Comparison of ENCODE assay signal across 13 cellular contexts in genomic region chr4:88610771-88611170, GRCh38. TPM values are rescaled to one million over a fixed set of nuclear protein-coding genes. Genes with fewer than 3 reads are reported as not detected.
A peak's percentile ranks its signal among the peaks of the same experiment; 100 is the strongest.
DNase-seq lines count a peak whose midpoint lies in the region; ATAC-seq, FAIRE-seq and TF ChIP-seq lines count a peak whose summit lies in the region.
"Had no signal": no experiment of that assay in that cellular context is flagged by ENCODE, and none has a peak within 500 bp of the region (broad histone marks: within the 10 kb centered on the region; RNA-seq: fewer than 3 reads in every experiment).

No MANE protein-coding gene starts in this region.

- H3K4me3 ChIP-seq in ovary: no peak overlapping the region
- H3K4me3 ChIP-seq: adrenal gland, SJCRH30 had no signal

- H3K27ac ChIP-seq in foreskin keratinocyte (peak overlapping the region; percentile 97), ovary (no peak overlapping the region)
- H3K27ac ChIP-seq: SJCRH30 had no signal

- no peaks in the 10 kb centered on the region for H3K27me3 Mint-ChIP-seq in activated T-helper 17 cell treated with anti-CD3 and anti-CD28 coated beads, Interleukin-2, amount 50 U/mL, for 72 hours
- H3K27me3 Mint-ChIP-seq: type B pancreatic cell had no signal

- H3K4me1 Mint-ChIP-seq in activated T-helper 17 cell treated with anti-CD3 and anti-CD28 coated beads, Interleukin-2, amount 50 U/mL, for 72 hours: peaks cover 56% of the 10 kb centered on the region

- no peaks in the 10 kb centered on the region for H3K36me3 ChIP-seq in ovary

- no peaks in the 10 kb centered on the region for H3K9me3 ChIP-seq in ovary
- H3K9me3 ChIP-seq: adrenal gland, SJCRH30 had no signal

- H3K9me3 Mint-ChIP-seq in activated T-helper 17 cell treated with anti-CD3 and anti-CD28 coated beads, Interleukin-2, amount 50 U/mL, for 72 hours: no peaks in the 10 kb centered on the region
- H3K9me3 Mint-ChIP-seq: neural crest cell, type B pancreatic cell had no signal

- DNase-seq in AG08396 (ENCODE audit: low spot score): peak; percentile 61
- DNase-seq in foreskin keratinocyte: peak; percentile 48 to 69
- peak in 4 of 5 donors; percentile 24 to 48 (median 40) for DNase-seq in ovary
- DNase-seq in DMS153 (lab: John Stamatoyannopoulos, UW): no peak
- DNase-seq in OCI-M2 (lab: John Stamatoyannopoulos, UW; ENCODE audit: unreplicated experiment): no peak
- no peak for DNase-seq in GM12891 (ENCODE audit: insufficient read length, low spot score)
- DNase-seq: SJCRH30 had no signal

- H3K4me1 ChIP-seq in foreskin keratinocyte (peaks cover 69% of the 10 kb centered on the region), ovary (ENCODE audit: insufficient read depth) (peaks cover 9% of the 10 kb centered on the region)

- WGBS in ovary, 3 donors: 5 to 9% (median 9%) methylated on average over 5 of the region's 5 CpGs

- H3K27ac Mint-ChIP-seq in activated T-helper 17 cell treated with anti-CD3 and anti-CD28 coated beads, Interleukin-2, amount 50 U/mL, for 72 hours: peak overlapping the region; percentile 81

- no peak for FAIRE-seq in GM12891 (lab: Jason Lieb, UNC)

- TF ChIP-seq EP300 in ovary (IDR thresholded peaks at IDR 0.05): no peak

- TF ChIP-seq CTCF in foreskin keratinocyte (conservative IDR thresholded peaks at IDR 0.05) (no peak), ovary (IDR thresholded peaks at IDR 0.05) (no peak)

- peak overlapping the region; percentile 75 for H3K4me3 Mint-ChIP-seq in activated T-helper 17 cell treated with anti-CD3 and anti-CD28 coated beads, Interleukin-2, amount 50 U/mL, for 72 hours
- H3K4me3 Mint-ChIP-seq: neural crest cell, type B pancreatic cell had no signal

- TF ChIP-seq POLR2A in ovary (IDR thresholded peaks at IDR 0.05): no peak
- no peak for TF ChIP-seq POLR2A in GM12891 (IDR thresholded peaks at IDR 0.05; ENCODE audit: low read depth, low read length)

- H3K36me3 Mint-ChIP-seq in activated T-helper 17 cell treated with anti-CD3 and anti-CD28 coated beads, Interleukin-2, amount 50 U/mL, for 72 hours (ENCODE audit: low read depth): peaks cover 88% of the 10 kb centered on the region

- ATAC-seq in activated T-helper 17 cell treated with anti-CD3 and anti-CD28 coated beads, Interleukin-2, amount 50 U/mL, for 72 hours (replicated peaks): no peak
- ATAC-seq in foreskin keratinocyte: peak; percentile 5
- no peak for ATAC-seq in GM21447 (IDR thresholded peaks at IDR 0.05; ENCODE audit: unreplicated experiment)
- ATAC-seq: HCT116 had no signal

- intact Hi-C loops in ovary (cut with DNase I): no loop called here

- no peaks in the 10 kb centered on the region for H3K27me3 ChIP-seq in foreskin keratinocyte
- no peaks in the 10 kb centered on the region for H3K27me3 ChIP-seq in ovary
- H3K27me3 ChIP-seq: adrenal gland, SJCRH30 had no signal

TF ChIP-seq in GM12891, 5 proteins besides CTCF, POLR2A, EP300 and RAD21:
- TF ChIP-seq SPI1 (IDR thresholded peaks at IDR 0.05; ENCODE audit: low read depth, low read length): no peak
- no peak for TF ChIP-seq POU2F2 (IDR thresholded peaks at IDR 0.05; ENCODE audit: low read depth, low read length)
- TF ChIP-seq TAF1 (IDR thresholded peaks at IDR 0.05; ENCODE audit: low read depth, low read length): no peak
- TF ChIP-seq POLR2AphosphoS5 (IDR thresholded peaks at IDR 0.05; ENCODE audit: low read depth, low read length): no peak
- no peak for TF ChIP-seq PAX5 (IDR thresholded peaks at IDR 0.05; ENCODE audit: insufficient read depth, low read length, severe bottlenecking)

RNA-seq across cellular contexts. Expression of gene HERC3, which starts 18.5 kb away (rescaled TPM):
- total RNA-seq in activated T-helper 17 cell treated with anti-CD3 and anti-CD28 coated beads, Interleukin-2, amount 50 U/mL, for 72 hours: 100 to 1,000 TPM in 1 of 2 donors, 10 to 100 TPM in 1; 31.6 to 159 TPM
- total RNA-seq in foreskin keratinocyte (29.7 and 38.8 TPM in 2 replicates), ovary (10 to 100 TPM; 22.2 to 30.9 (median 24.9) TPM)
- polyA plus RNA-seq in foreskin keratinocyte (7.3 and 8.2 TPM in 2 replicates), ovary (10 to 100 TPM; 10.3 to 23.8 TPM)
- 2.1 TPM for polyA plus RNA-seq in GM12891 (2012; ENCODE audit: low read depth, missing spikeins)

Comparison
In these comparisons a context has a peak if more than half of its experiments do, and no peak if none do; other contexts are left out.
1. DNase-seq: peak in AG08396 (single experiment), foreskin keratinocyte (2 of 2) and ovary (4 of 5); none in DMS153 (single experiment), OCI-M2 (single experiment) and GM12891 (single experiment).